ENCODE assay signal across 23 cellular contexts in the genomic region with DNA sequence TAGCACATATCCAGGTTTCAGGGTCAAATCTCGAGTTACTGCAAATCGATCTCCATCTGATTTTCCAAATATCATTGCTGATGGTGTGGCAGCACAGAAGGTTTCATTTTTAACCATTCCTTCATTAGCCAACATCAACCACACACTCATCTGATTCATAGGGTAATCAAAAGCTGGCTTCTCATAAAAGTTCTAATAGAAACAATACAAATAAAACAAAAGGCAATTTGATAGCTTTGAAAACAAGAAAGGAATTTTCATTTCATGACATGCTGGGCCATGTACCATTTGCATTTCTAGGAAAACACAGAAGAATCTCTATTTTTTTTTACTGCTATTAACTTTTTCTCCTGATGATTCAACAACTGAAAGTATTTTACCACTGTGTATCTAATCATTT.
A peak's percentile ranks its signal among the peaks of the same experiment; 100 is the strongest.
DNase-seq lines count a peak whose midpoint lies in the region; TF ChIP-seq lines count a peak whose summit lies in the region.
"Had no signal": no experiment of that assay in that cellular context is flagged by ENCODE, and none has a peak within 500 bp of the region (broad histone marks: within the 10 kb centered on the region; RNA-seq: fewer than 3 reads in every experiment).

No MANE protein-coding gene starts in this region.

- H3K27ac ChIP-seq in epithelial cell of prostate (no peak overlapping the region), esophagus squamous epithelium (no peak overlapping the region)
- H3K27ac ChIP-seq: breast epithelium, Peyer's patch had no signal

- in situ Hi-C loops in GM13976 (cut with MboI; ENCODE audit: low sequenced_read_pairs, unreplicated experiment) = no loop called here

- TF ChIP-seq CTCF in GM13976 (IDR thresholded peaks at IDR 0.05; ENCODE audit: borderline replicate concordance, control extremely low read depth, extremely low read depth, insufficient read depth, missing control alignments) = no peak
- no peak for TF ChIP-seq CTCF in esophagus squamous epithelium (IDR thresholded peaks at IDR 0.05)

- H3K9me3 ChIP-seq in esophagus squamous epithelium = no peaks in the 10 kb centered on the region
- H3K9me3 ChIP-seq: breast epithelium, Peyer's patch had no signal

- H3K27me3 ChIP-seq in esophagus squamous epithelium = no peaks in the 10 kb centered on the region
- H3K27me3 ChIP-seq: breast epithelium, Peyer's patch had no signal

- TF ChIP-seq POLR2A in esophagus squamous epithelium (IDR thresholded peaks at IDR 0.05) = no peak

- no peaks in the 10 kb centered on the region for H3K4me1 ChIP-seq in esophagus squamous epithelium
- H3K4me1 ChIP-seq: breast epithelium, Peyer's patch had no signal

- no peaks in the 10 kb centered on the region for H3K36me3 ChIP-seq in esophagus squamous epithelium
- H3K36me3 ChIP-seq: breast epithelium, Peyer's patch had no signal

- no peak overlapping the region for H3K4me3 ChIP-seq in skeletal muscle cell (ENCODE audit: low read depth, low read length)
- no peak overlapping the region for H3K4me3 ChIP-seq in esophagus squamous epithelium
- H3K4me3 ChIP-seq: breast epithelium, K562, Peyer's patch had no signal

- DNase-seq in EH (ENCODE audit: low read depth) (peak; percentile 73), M059J (ENCODE audit: low read depth) (peak; percentile 66), epithelial cell of prostate (ENCODE audit: low read depth, low spot score) (peak; percentile 22), skeletal muscle cell (ENCODE audit: low read depth) (peak; percentile 0), GM13976 (ENCODE audit: low spot score) (no peak), esophagus squamous epithelium (lab: John Stamatoyannopoulos, UW) (no peak), NCI-H146 treated with DMSO at 0.1 percent for 48 hours (lab: John Stamatoyannopoulos, UW; ENCODE audit: unreplicated experiment) (no peak)
- no peak for DNase-seq in stimulated activated CD4-positive, alpha-beta T cell treated with anti-CD3 and anti-CD28 coated beads, Interleukin-2, amount 100 ng/mL, for 24 hours
- DNase-seq: activated CD4-positive, alpha-beta T cell treated with anti-CD3 and anti-CD28 coated beads, Interleukin-2, amount 50 U/mL, for 48 hours; activated naive CD4-positive, alpha-beta T cell treated with Interleukin-2 at 50 U/mL for 16 hours; effector CD8-positive, alpha-beta T cell; HCEC 1CT; islet precursor cell; midbrain; natural killer cell; NCI-H2081 treated with DMSO at 0.1 percent for 48 hours; NCI-H345; occipital lobe; Peyer's patch; T-cell; trophoblast cell had no signal

- 75 to 84% methylated on average over 2 of the region's 2 CpGs for WGBS in esophagus squamous epithelium, 2 donors

- intact Hi-C loops in esophagus squamous epithelium (cut with DNase I) = no loop called here

Comparison
In these comparisons a context has a peak if more than half of its experiments do, and no peak if none do; other contexts are left out.
1. DNase-seq: peak in EH (single experiment), M059J (single experiment), epithelial cell of prostate (single experiment) and skeletal muscle cell (single experiment); none in GM13976 (single experiment), stimulated activated CD4-positive, alpha-beta T cell treated with anti-CD3 and anti-CD28 coated beads, Interleukin-2, amount 100 ng/mL, for 24 hours (0 of 2), esophagus squamous epithelium (single experiment) and NCI-H146 treated with DMSO at 0.1 percent for 48 hours (single experiment).